Comparison of ENCODE assay signal across 8 cellular contexts in genomic region chr11:130979386-130979972, GRCh38.
DNase-seq lines count a peak whose midpoint lies in the region; ATAC-seq and TF ChIP-seq lines count a peak whose summit lies in the region.

No MANE protein-coding gene starts in this region.

- no peak overlapping the region for H3K4me3 ChIP-seq in left ventricle myocardium inferior
- H3K4me3 ChIP-seq in NT2/D1 (ENCODE audit: insufficient read length, low read depth) = no peak overlapping the region
- H3K4me3 ChIP-seq in body of pancreas = no peak overlapping the region

- ATAC-seq in left cardiac atrium = no peak
- ATAC-seq in GM18873 (IDR thresholded peaks at IDR 0.05; ENCODE audit: low FRiP score, unreplicated experiment) = no peak
- no peak for ATAC-seq in body of pancreas

- H3K4me1 ChIP-seq in left ventricle myocardium inferior = no peaks in the 10 kb centered on the region
- H3K4me1 ChIP-seq in NT2/D1 (ENCODE audit: insufficient read depth, insufficient read length) = no peaks in the 10 kb centered on the region
- no peaks in the 10 kb centered on the region for H3K4me1 ChIP-seq in body of pancreas

- TF ChIP-seq POLR2A in body of pancreas (IDR thresholded peaks at IDR 0.05) = no peak

- H3K9me3 ChIP-seq in left ventricle myocardium inferior (replicated peaks) = peaks cover 32% of the 10 kb centered on the region
- H3K9me3 ChIP-seq in NT2/D1 (ENCODE audit: insufficient read depth, low read length) = peaks cover 16% of the 10 kb centered on the region
- peaks cover 0 to 5% (median 0%) of the 10 kb centered on the region in 3 donors for H3K9me3 ChIP-seq in body of pancreas

- DNase-seq in left ventricle myocardium inferior = no peak
- no peak for DNase-seq in left cardiac atrium
- DNase-seq in NT2/D1 (ENCODE audit: low read depth, low spot score) = peak; percentile 28
- peak; percentile 40 for DNase-seq in fibroblast of gingiva (ENCODE audit: low read depth)
- no peak for DNase-seq in GM20000 (ENCODE audit: low spot score)
- no peak for DNase-seq in body of pancreas
- no peak for DNase-seq in inferior parietal cortex (ENCODE audit: extremely low spot score)

- H3K27ac ChIP-seq in left ventricle myocardium inferior (replicated peaks) = no peak overlapping the region
- no peak overlapping the region for H3K27ac ChIP-seq in body of pancreas

- H3K9ac ChIP-seq in NT2/D1 (ENCODE audit: insufficient read length, low read depth) = no peak overlapping the region

- TF ChIP-seq CTCF in left ventricle myocardium inferior (IDR thresholded peaks at IDR 0.05; ENCODE audit: borderline replicate concordance) (peak; percentile 52), GM20000 (IDR thresholded peaks at IDR 0.05; ENCODE audit: extremely low read depth, missing control alignments) (no peak), body of pancreas (IDR thresholded peaks at IDR 0.05) (peak in 3 of 7 experiments; percentile 10 to 36 (median 25))

- no peaks in the 10 kb centered on the region for H3K36me3 ChIP-seq in left ventricle myocardium inferior
- no peaks in the 10 kb centered on the region for H3K36me3 ChIP-seq in NT2/D1 (ENCODE audit: insufficient read depth, insufficient read length, low read length)
- H3K36me3 ChIP-seq in body of pancreas (replicated peaks in 1 of 2; ENCODE audit: insufficient read depth in 1 of 2, low read depth in 2 of 2) = no peaks in the 10 kb centered on the region

- intact Hi-C loops in left ventricle myocardium inferior (cut with micrococcal nuclease) (no loop called here), left cardiac atrium (cut with DNase I) (no loop called here), body of pancreas (cut with DNase I) (no loop called here)

- H3K27me3 ChIP-seq in left ventricle myocardium inferior (ENCODE audit: low read depth) (peaks cover 27% of the 10 kb centered on the region), NT2/D1 (ENCODE audit: insufficient read depth, insufficient read length) (no peaks in the 10 kb centered on the region), body of pancreas (no peaks in the 10 kb centered on the region)

- 7 to 8% methylated on average over 5 of the region's 5 CpGs for WGBS in body of pancreas, 2 donors

Comparison
In these comparisons a context has a peak if more than half of its experiments do, and no peak if none do; other contexts are left out.
1. DNase-seq: peak in NT2/D1 (single experiment) and fibroblast of gingiva (single experiment); none in left ventricle myocardium inferior (single experiment), left cardiac atrium (single experiment), GM20000 (single experiment), body of pancreas (0 of 4) and inferior parietal cortex (single experiment).